8 cellular contexts compared by ENCODE assay signal in the genomic region with DNA sequence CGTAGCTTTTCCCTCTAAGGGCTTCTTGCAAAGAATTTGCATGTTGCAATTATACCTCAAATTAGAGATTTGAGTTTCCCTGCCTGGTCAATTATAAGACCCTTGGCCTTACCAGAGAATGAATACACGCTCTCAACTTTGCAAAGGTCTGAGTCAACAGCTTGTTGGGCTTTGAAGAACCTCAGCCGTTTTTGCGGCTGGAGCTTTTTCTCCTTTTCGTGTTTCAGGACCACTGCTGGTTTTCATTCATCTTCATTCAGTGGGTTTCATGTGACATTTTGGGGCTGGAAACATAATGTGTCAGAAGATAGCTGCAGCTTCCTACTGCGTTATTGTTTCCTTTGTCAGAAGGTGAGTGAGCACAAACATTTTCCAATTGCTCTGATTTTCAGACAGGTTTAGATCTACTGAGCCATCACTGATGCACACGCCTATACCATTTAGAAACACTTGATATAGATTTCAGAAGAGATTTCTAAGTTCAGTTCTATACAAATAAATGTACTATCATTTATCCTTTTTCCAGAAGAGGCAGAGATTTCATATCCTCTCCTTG.
A peak's percentile ranks its signal among the peaks of the same experiment; 100 is the strongest.
DNase-seq lines count a peak whose midpoint lies in the region; ATAC-seq, FAIRE-seq and TF ChIP-seq lines count a peak whose summit lies in the region.
"Not testable (repeated sequence)": the region's sequence is repeated elsewhere in the genome, so short reads cannot be mapped to it uniquely, and the experiment has no call there.

No MANE protein-coding gene starts in this region.

- not testable (repeated sequence) for H3K79me2 ChIP-seq in KMS-11 (ENCODE audit: insufficient read depth, low read depth); neural progenitor cell (ENCODE audit: low read depth)

- H3K4me1 Mint-ChIP-seq in activated CD8-positive, alpha-beta T cell treated with anti-CD3 and anti-CD28 coated beads for 36 hours (ENCODE audit: low read depth) = peaks cover 13% of the 10 kb centered on the region
- H3K4me1 Mint-ChIP-seq in activated T-helper 17 cell treated with anti-CD3 and anti-CD28 coated beads, Interleukin-2, amount 50 U/mL, for 72 hours; neural progenitor cell; stimulated activated naive CD8-positive, alpha-beta T cell treated with anti-CD3 and anti-CD28 coated beads, Interleukin-15, amount 100 ng/mL, for 72 hours: not testable (repeated sequence)
- H3K4me1 Mint-ChIP-seq in activated naive CD8-positive, alpha-beta T cell treated with anti-CD3 and anti-CD28 coated beads, Interleukin-2, amount 50 U/mL, for 24 hours = peaks cover 22% of the 10 kb centered on the region

- not testable (repeated sequence) for H3K4me3 ChIP-seq in A549; KMS-11 (IDR thresholded peaks at IDR 0.05; ENCODE audit: insufficient read depth, low read depth, low read length); neural progenitor cell

- not testable (repeated sequence) for H3K27ac ChIP-seq in A549, neural progenitor cell
- H3K27ac ChIP-seq in KMS-11 = peak overlapping the region; percentile 47

- H2AFZ ChIP-seq in KMS-11 (ENCODE audit: low read depth) = not testable (repeated sequence)
- H2AFZ ChIP-seq in neural progenitor cell (replicated peaks) = peak overlapping the region; percentile 76

- CTCF ChIA-PET in A549 (lab: Yijun Ruan, JAX); activated CD8-positive, alpha-beta T cell treated with anti-CD3 and anti-CD28 coated beads for 36 hours (lab: Charles Lee): not testable (repeated sequence)

- H3K36me3 Mint-ChIP-seq in activated CD8-positive, alpha-beta T cell treated with anti-CD3 and anti-CD28 coated beads for 36 hours (ENCODE audit: low read depth); activated T-helper 17 cell treated with anti-CD3 and anti-CD28 coated beads, Interleukin-2, amount 50 U/mL, for 72 hours (ENCODE audit: low read depth); activated naive CD8-positive, alpha-beta T cell treated with anti-CD3 and anti-CD28 coated beads, Interleukin-2, amount 50 U/mL, for 24 hours (ENCODE audit: low read depth); neural progenitor cell: not testable (repeated sequence)

- H3F3A ChIP-seq in neural progenitor cell (ENCODE audit: low read depth) = not testable (repeated sequence)

- TF ChIP-seq CTCF in A549 (IDR thresholded peaks at IDR 0.05); KMS-11 (conservative IDR thresholded peaks at IDR 0.05; ENCODE audit: low read depth, low read length); activated CD8-positive, alpha-beta T cell treated with anti-CD3 and anti-CD28 coated beads for 36 hours (IDR thresholded peaks at IDR 0.05); neural progenitor cell (IDR thresholded peaks at IDR 0.05): not testable (repeated sequence)

- H3K4me1 ChIP-seq in A549; KMS-11 (ENCODE audit: low read depth, poor library complexity, severe bottlenecking); neural progenitor cell: not testable (repeated sequence)

- not testable (repeated sequence) for TF ChIP-seq POLR2A in A549 (IDR thresholded peaks at IDR 0.05; ENCODE audit: low read length)

- H3K27ac Mint-ChIP-seq in activated CD8-positive, alpha-beta T cell treated with anti-CD3 and anti-CD28 coated beads for 36 hours; activated T-helper 17 cell treated with anti-CD3 and anti-CD28 coated beads, Interleukin-2, amount 50 U/mL, for 72 hours; neural progenitor cell; stimulated activated naive CD8-positive, alpha-beta T cell treated with anti-CD3 and anti-CD28 coated beads, Interleukin-15, amount 100 ng/mL, for 72 hours: not testable (repeated sequence)
- H3K27ac Mint-ChIP-seq in activated naive CD8-positive, alpha-beta T cell treated with anti-CD3 and anti-CD28 coated beads, Interleukin-2, amount 50 U/mL, for 24 hours = peak overlapping the region; percentile 10

- not testable (repeated sequence) for H3K4me2 ChIP-seq in A549, KMS-11, neural progenitor cell

- not testable (repeated sequence) for H3K4me3 Mint-ChIP-seq in activated CD8-positive, alpha-beta T cell treated with anti-CD3 and anti-CD28 coated beads for 36 hours; activated T-helper 17 cell treated with anti-CD3 and anti-CD28 coated beads, Interleukin-2, amount 50 U/mL, for 72 hours; activated naive CD8-positive, alpha-beta T cell treated with anti-CD3 and anti-CD28 coated beads, Interleukin-2, amount 50 U/mL, for 24 hours; neural progenitor cell
- peak overlapping the region in 1 of 2 donors; percentile 1 for H3K4me3 Mint-ChIP-seq in stimulated activated naive CD8-positive, alpha-beta T cell treated with anti-CD3 and anti-CD28 coated beads, Interleukin-15, amount 100 ng/mL, for 72 hours

- H3K9ac ChIP-seq in KMS-11, neural progenitor cell: not testable (repeated sequence)

- WGBS in A549 (ENCODE audit: missing lambda C conversion rate) = 68% methylated on average over 5 of the region's 7 CpGs

- H3K36me3 ChIP-seq in KMS-11 (ENCODE audit: insufficient read depth); neural progenitor cell: not testable (repeated sequence)

- POLR2A ChIA-PET in A549 (lab: Yijun Ruan, JAX); activated CD8-positive, alpha-beta T cell treated with anti-CD3 and anti-CD28 coated beads for 36 hours (lab: Charles Lee): not testable (repeated sequence)

- not testable (repeated sequence) for H3K9me3 Mint-ChIP-seq in activated CD8-positive, alpha-beta T cell treated with anti-CD3 and anti-CD28 coated beads for 36 hours; activated T-helper 17 cell treated with anti-CD3 and anti-CD28 coated beads, Interleukin-2, amount 50 U/mL, for 72 hours; activated naive CD8-positive, alpha-beta T cell treated with anti-CD3 and anti-CD28 coated beads, Interleukin-2, amount 50 U/mL, for 24 hours; neural progenitor cell; stimulated activated naive CD8-positive, alpha-beta T cell treated with anti-CD3 and anti-CD28 coated beads, Interleukin-15, amount 100 ng/mL, for 72 hours

- not testable (repeated sequence) for DNase-seq in A549 (ENCODE audit: low read depth in 1 of 2, low spot score in 1 of 2); activated naive CD8-positive, alpha-beta T cell treated with anti-CD3 and anti-CD28 coated beads, Interleukin-2, amount 50 U/mL, for 24 hours; neural progenitor cell (ENCODE audit: low spot score)
- peak; percentile 69 for DNase-seq in NCI-H69 (lab: John Stamatoyannopoulos, UW)
- peak; percentile 20 for DNase-seq in activated CD8-positive, alpha-beta T cell treated with anti-CD3 and anti-CD28 coated beads for 36 hours
- DNase-seq in stimulated activated naive CD8-positive, alpha-beta T cell treated with anti-CD3 and anti-CD28 coated beads, Interleukin-15, amount 100 ng/mL, for 72 hours = peak; percentile 2 to 8

- not testable (repeated sequence) for H3K27me3 ChIP-seq in KMS-11 (ENCODE audit: insufficient read depth, low read depth); neural progenitor cell

- intact Hi-C loops in activated CD8-positive, alpha-beta T cell treated with anti-CD3 and anti-CD28 coated beads for 36 hours (cut with micrococcal nuclease) = not testable (repeated sequence)

- not testable (repeated sequence) for TF ChIP-seq EP300 in A549 (IDR thresholded peaks at IDR 0.05)

- peak; percentile 54 for FAIRE-seq in A549 (lab: Jason Lieb, UNC)

- not testable (repeated sequence) for H4K20me1 ChIP-seq in KMS-11 (ENCODE audit: insufficient read depth); neural progenitor cell (ENCODE audit: low read depth)

- H3K27me3 Mint-ChIP-seq in activated CD8-positive, alpha-beta T cell treated with anti-CD3 and anti-CD28 coated beads for 36 hours; activated T-helper 17 cell treated with anti-CD3 and anti-CD28 coated beads, Interleukin-2, amount 50 U/mL, for 72 hours; activated naive CD8-positive, alpha-beta T cell treated with anti-CD3 and anti-CD28 coated beads, Interleukin-2, amount 50 U/mL, for 24 hours; neural progenitor cell (ENCODE audit: insufficient read depth, low read depth); stimulated activated naive CD8-positive, alpha-beta T cell treated with anti-CD3 and anti-CD28 coated beads, Interleukin-15, amount 100 ng/mL, for 72 hours: not testable (repeated sequence)

- TF ChIP-seq RAD21 in A549 (conservative IDR thresholded peaks at IDR 0.05 in 1 of 2, IDR thresholded peaks at IDR 0.05 in 1 of 2) = not testable (repeated sequence)

- H3K9me3 ChIP-seq in A549; neural progenitor cell (ENCODE audit: low read depth): not testable (repeated sequence)

- not testable (repeated sequence) for ATAC-seq in A549
- peak; percentile 89 for ATAC-seq in activated CD8-positive, alpha-beta T cell treated with anti-CD3 and anti-CD28 coated beads for 36 hours
- peak; percentile 37 for ATAC-seq in activated T-helper 17 cell treated with anti-CD3 and anti-CD28 coated beads, Interleukin-2, amount 50 U/mL, for 72 hours (replicated peaks)
- peak; percentile 85 for ATAC-seq in activated naive CD8-positive, alpha-beta T cell treated with anti-CD3 and anti-CD28 coated beads, Interleukin-2, amount 50 U/mL, for 24 hours
- peak; percentile 88 for ATAC-seq in stimulated activated naive CD8-positive, alpha-beta T cell treated with anti-CD3 and anti-CD28 coated beads, Interleukin-15, amount 100 ng/mL, for 72 hours
